ENCODE assay signal across 27 cellular contexts in the genomic region with DNA sequence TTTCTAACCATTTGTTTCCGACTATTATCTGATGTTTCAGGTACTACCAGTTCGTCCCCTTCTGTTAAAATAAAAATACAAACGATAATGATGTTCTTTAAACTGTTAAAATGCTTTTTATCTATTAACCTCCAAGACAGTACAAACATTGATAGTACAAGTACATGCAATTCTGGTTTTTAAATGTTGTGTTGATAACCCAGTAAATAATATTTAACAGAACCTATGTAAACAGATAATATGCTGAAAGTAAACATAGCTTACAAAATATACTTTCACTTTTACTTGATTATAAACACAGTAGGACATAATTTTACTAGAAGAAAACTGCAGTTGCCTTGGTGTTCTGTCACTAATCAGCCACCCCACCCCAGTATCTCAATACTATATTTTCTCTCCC.
"Had no signal": no experiment of that assay in that cellular context is flagged by ENCODE, and none has a peak within 500 bp of the region (broad histone marks: within the 10 kb centered on the region; RNA-seq: fewer than 3 reads in every experiment).

No MANE protein-coding gene starts in this region.

- H3K27me3 ChIP-seq: brain microvascular endothelial cell had no signal

- H3K4me2 ChIP-seq: PC-9 had no signal

- H3K4me3 ChIP-seq: PC-9 had no signal

- ATAC-seq: activated naive CD8-positive, alpha-beta T cell treated with anti-CD3 and anti-CD28 coated beads, Interleukin-2, amount 50 U/mL, for 24 hours had no signal

- H2AFZ ChIP-seq: PC-9 had no signal

- H3K27ac ChIP-seq: brain microvascular endothelial cell, PC-9 had no signal

- DNase-seq: activated CD4-positive, alpha-beta T cell treated with anti-CD3 and anti-CD28 coated beads, Interleukin-2, amount 10 ng/mL, durations not matched to agents 24 days and 14 days; activated CD4-positive, alpha-beta T cell treated with anti-CD3 and anti-CD28 coated beads, Interleukin-2, amount 50 U/mL, for 48 hours; activated CD8-positive, alpha-beta memory T cell treated with anti-CD3 and anti-CD28 coated beads, Interleukin-2, amount 50 U/mL, for 4 hours; activated effector memory CD4-positive, alpha-beta T cell treated with Interleukin-2 at 50 U/mL for 16 hours; activated naive CD4-positive, alpha-beta T cell treated with anti-CD3 and anti-CD28 coated beads, Interleukin-2, amount 10 ng/mL, durations not matched to agents 7 days and 5 days; activated naive CD8-positive, alpha-beta T cell treated with anti-CD3 and anti-CD28 coated beads, Interleukin-2, amount 50 U/mL, for 24 hours; activated T-cell treated with anti-CD3 and anti-CD28 coated beads for 4 hours; activated T-cell treated with anti-CD3 and anti-CD28 coated beads, Interleukin-2, amount 50 U/mL, for 48 hours; anterior cingulate cortex; brain microvascular endothelial cell; central memory CD4-positive, alpha-beta T cell; Kasumi-1; KG1; MM.1S; MV-4-11; NCI-H1092; NCI-H1436 treated with DMSO at 0.1 percent for 48 hours; NCI-H1694 treated with DMSO at 0.1 percent for 48 hours; NCI-H2029; NCI-H345; NCI-H524 treated with DMSO at 0.1 percent for 48 hours; NK-92 treated with Interleukin-12 subunit alpha and Interleukin-12 subunit beta, amount 100 ng/mL, for 24 hours; PC-9; Right ventricle myocardium superior; SW 1271; T-helper 1 cell; T1000 had no signal
